In genomic region chr5:171207256-171207866, GRCh38 we compare ENCODE assay signal across 1 cellular context.
TF ChIP-seq lines count a peak whose summit lies in the region.

No MANE protein-coding gene starts in this region.

TF ChIP-seq in SK-N-SH treated with all-trans-retinoic acid at 6 μM for 48 hours, 23 proteins besides CTCF, POLR2A, EP300 and RAD21 (continued from another document):
- no peak for TF ChIP-seq ARNTL (CRISPR knock-in tag; IDR thresholded peaks at IDR 0.05; ENCODE audit: borderline replicate concordance, low read depth)
- no peak for TF ChIP-seq CSRNP3 (CRISPR knock-in tag; IDR thresholded peaks at IDR 0.05)
- no peak for TF ChIP-seq ISL1 (CRISPR knock-in tag; IDR thresholded peaks at IDR 0.05)
- no peak for TF ChIP-seq TCF4 (CRISPR knock-in tag; IDR thresholded peaks at IDR 0.05; ENCODE audit: borderline replicate concordance)
- TF ChIP-seq RARB (CRISPR knock-in tag; IDR thresholded peaks at IDR 0.05) = no peak
- TF ChIP-seq ZNF565 (CRISPR knock-in tag; conservative IDR thresholded peaks at IDR 0.05; ENCODE audit: low read depth) = no peak
- no peak for TF ChIP-seq BACH2 (CRISPR knock-in tag; IDR thresholded peaks at IDR 0.05; ENCODE audit: borderline replicate concordance)
- TF ChIP-seq SNAI2 (CRISPR knock-in tag; IDR thresholded peaks at IDR 0.05) = no peak
- no peak for TF ChIP-seq ZC3H10 (CRISPR knock-in tag; IDR thresholded peaks at IDR 0.05)
- no peak for TF ChIP-seq TOX (CRISPR knock-in tag; IDR thresholded peaks at IDR 0.05; ENCODE audit: borderline replicate concordance)
- no peak for TF ChIP-seq ZNF8 (CRISPR knock-in tag; IDR thresholded peaks at IDR 0.05)
- no peak for TF ChIP-seq OSR1 (CRISPR knock-in tag; IDR thresholded peaks at IDR 0.05)
TF ChIP-seq in SK-N-SH treated with all-trans-retinoic acid at 6 μM for 48 hours: peak in this region for 0.
